Comparison of ENCODE assay signal across 22 cellular contexts in genomic region chr2:54444503-54444902, GRCh38. TPM values are rescaled to one million over a fixed set of nuclear protein-coding genes. Genes with fewer than 3 reads are reported as not detected.
DNase-seq lines count a peak whose midpoint lies in the region; ATAC-seq, FAIRE-seq and TF ChIP-seq lines count a peak whose summit lies in the region.
"Had no signal": no experiment of that assay in that cellular context is flagged by ENCODE, and none has a peak within 500 bp of the region (broad histone marks: within the 10 kb centered on the region; RNA-seq: fewer than 3 reads in every experiment).

No MANE protein-coding gene starts in this region.

- H3K4me1 Mint-ChIP-seq in MCF 10A (ENCODE audit: insufficient read depth, unreplicated experiment), result no peaks in the 10 kb centered on the region
- H3K4me1 Mint-ChIP-seq: CD4-positive, CD25-positive, alpha-beta regulatory T cell had no signal

- TF ChIP-seq CTCF in upper lobe of left lung (IDR thresholded peaks at IDR 0.05) (no peak), MCF 10A (IDR thresholded peaks at IDR 0.05; ENCODE audit: unreplicated experiment) (no peak)

- H3K4me3 Mint-ChIP-seq in MCF 10A (ENCODE audit: unreplicated experiment), result no peak overlapping the region
- H3K4me3 Mint-ChIP-seq: CD4-positive, CD25-positive, alpha-beta regulatory T cell had no signal

- POLR2A ChIA-PET in MCF 10A (lab: Yijun Ruan, JAX), result no interaction called here

- H3K36me3 Mint-ChIP-seq in MCF 10A (ENCODE audit: insufficient read depth, unreplicated experiment), result no peaks in the 10 kb centered on the region
- H3K36me3 Mint-ChIP-seq: CD4-positive, CD25-positive, alpha-beta regulatory T cell had no signal

- H3K36me3 ChIP-seq in upper lobe of left lung, result no peaks in the 10 kb centered on the region

- TF ChIP-seq EP300 in upper lobe of left lung (IDR thresholded peaks at IDR 0.05), result no peak

- H3K27ac ChIP-seq in upper lobe of left lung, result peak overlapping the region in 3 of 4 donors; percentile 28 to 57 (median 30)
- H3K27ac ChIP-seq: SK-N-MC had no signal

- WGBS in upper lobe of left lung, 2 donors, result 61 to 68% methylated on average over 1 of the region's 1 CpG

- H3K4me3 ChIP-seq in upper lobe of left lung, result no peak overlapping the region
- H3K4me3 ChIP-seq: SK-N-MC had no signal

- CTCF ChIA-PET in MCF 10A (lab: Yijun Ruan, JAX), result no interaction called here

- H3K27me3 ChIP-seq in upper lobe of left lung, result no peaks in the 10 kb centered on the region

- no TSS peak for BruUV-seq in MCF 10A (replicated peaks; lab: Mats Ljungman, UMichigan)

- peak; percentile 50 for FAIRE-seq in RCC 7860 (lab: Jason Lieb, UNC)
- FAIRE-seq: GM18507, H1 had no signal

- no peak for ATAC-seq in upper lobe of left lung (ENCODE audit: low FRiP score in 2 of 2)
- ATAC-seq: HCT116 had no signal

- no peak for TF ChIP-seq POLR2A in upper lobe of left lung (IDR thresholded peaks at IDR 0.05)

- peaks cover 11 to 22% (median 15%) of the 10 kb centered on the region in 4 donors for H3K4me1 ChIP-seq in upper lobe of left lung
- H3K4me1 ChIP-seq: Caco-2 had no signal

- H3K9me3 ChIP-seq in upper lobe of left lung, result no peaks in the 10 kb centered on the region
- H3K9me3 ChIP-seq: Caco-2 had no signal

- intact Hi-C loops in MCF 10A (cut with micrococcal nuclease), result no loop called here

- no peaks in the 10 kb centered on the region for H3K27me3 Mint-ChIP-seq in MCF 10A (ENCODE audit: insufficient read depth, unreplicated experiment)

- H3K9me3 Mint-ChIP-seq in MCF 10A (ENCODE audit: unreplicated experiment), result no peaks in the 10 kb centered on the region
- H3K9me3 Mint-ChIP-seq: CD4-positive, CD25-positive, alpha-beta regulatory T cell had no signal

- no peak overlapping the region for H3K27ac Mint-ChIP-seq in MCF 10A (ENCODE audit: low read depth, unreplicated experiment)
- H3K27ac Mint-ChIP-seq: CD4-positive, CD25-positive, alpha-beta regulatory T cell had no signal

- DNase-seq in RCC 7860 (ENCODE audit: low spot score) (peak; percentile 26), glomerular visceral epithelial cell (ENCODE audit: extremely low spot score) (peak; percentile 12), kidney tubule cell (ENCODE audit: low spot score) (peak; percentile 66), upper lobe of left lung (peak in 1 of 2 donors; percentile 45), RPMI8226 (no peak), MCF 10A (ENCODE audit: unreplicated experiment) (no peak), GM03348 (ENCODE audit: low spot score) (no peak)
- DNase-seq: Caco-2; CD4-positive, CD25-positive, alpha-beta regulatory T cell; DMS 273 treated with DMSO at 0.1 percent for 48 hours; DND-41; Karpas-422; NCI-H1694; NCI-H2081; NCI-H2171; NCI-H526; OCI-M1; SHP77 treated with DMSO at 0.1 percent for 48 hours had no signal

RNA-seq across cellular contexts. Expression of gene SPTBN1, which starts 11.6 kb away (rescaled TPM):
- total RNA-seq in upper lobe of left lung, result 100 to 1,000 TPM; 449 to 911 (median 654) TPM
- total RNA-seq in MCF 10A (2022), result 148 and 171 TPM in 2 replicates

Comparison
In these comparisons a context has a peak if more than half of its experiments do, and no peak if none do; other contexts are left out.
1. DNase-seq: peak in RCC 7860 (single experiment), glomerular visceral epithelial cell (single experiment) and kidney tubule cell (single experiment); none in RPMI8226 (single experiment), MCF 10A (single experiment) and GM03348 (single experiment).